Comparison of ENCODE assay signal across 16 cellular contexts in genomic region chr18:42087195-42087594, GRCh38.
DNase-seq lines count a peak whose midpoint lies in the region; ATAC-seq, FAIRE-seq and TF ChIP-seq lines count a peak whose summit lies in the region.
"Had no signal": no experiment of that assay in that cellular context is flagged by ENCODE, and none has a peak within 500 bp of the region (broad histone marks: within the 10 kb centered on the region; RNA-seq: fewer than 3 reads in every experiment).

No MANE protein-coding gene starts in this region.

- FAIRE-seq in GM12878 (lab: Jason Lieb, UNC), result no peak
- no peak for FAIRE-seq in endothelial cell of umbilical vein (lab: Jason Lieb, UNC)
- FAIRE-seq: GM19239, HepG2 had no signal

- 78% methylated on average over 7 of the region's 7 CpGs for WGBS in GM12878 (ENCODE audit: insufficient coverage, insufficient replicate concordance, low lambda C conversion rate, missing lambda C conversion rate)

- TF ChIP-seq CTCF in GM12878 (IDR thresholded peaks at IDR 0.05 in 2 of 3, conservative IDR thresholded peaks at IDR 0.05 in 1 of 3; ENCODE audit: control insufficient read depth in 2 of 3, extremely low read depth in 1 of 3, insufficient read depth in 1 of 3, low read depth in 3 of 3, low read length in 3 of 3), result no peak
- TF ChIP-seq CTCF in endothelial cell of umbilical vein (IDR thresholded peaks at IDR 0.05; ENCODE audit: extremely low read depth in 1 of 2, insufficient read depth in 1 of 2, low read depth in 1 of 2, low read length in 2 of 2), result no peak

- H3K36me3 ChIP-seq in GM12878 (ENCODE audit: control insufficient read depth in 2 of 2, insufficient read depth in 2 of 2, low read length in 1 of 2), result no peaks in the 10 kb centered on the region; a peak in 2 of 4 replicates
- no peaks in the 10 kb centered on the region for H3K36me3 ChIP-seq in endothelial cell of umbilical vein (ENCODE audit: control insufficient read depth in 2 of 2, extremely low read depth in 1 of 2, insufficient read depth in 2 of 2, low read length in 2 of 2)
- H3K36me3 ChIP-seq in SJCRH30, result no peaks in the 10 kb centered on the region

- H3K4me3 ChIP-seq in GM12878 (no peak overlapping the region), endothelial cell of umbilical vein (replicated peaks in 1 of 3; ENCODE audit: insufficient read depth in 1 of 3, low read depth in 1 of 3, low read length in 3 of 3) (no peak overlapping the region), SJCRH30 (no peak overlapping the region)
- H3K4me3 ChIP-seq: GM23338 had no signal

- H3K4me1 ChIP-seq in GM12878 (ENCODE audit: control insufficient read depth, insufficient read depth, low read length) (no peaks in the 10 kb centered on the region), endothelial cell of umbilical vein (ENCODE audit: control insufficient read depth, extremely low read depth, insufficient read depth, low read length) (peaks cover 14% of the 10 kb centered on the region), SJCRH30 (no peaks in the 10 kb centered on the region)
- H3K4me1 ChIP-seq: Caco-2 had no signal

- ATAC-seq in GM12878, result peak; percentile 38; the same call in 2 of the 3 replicates
- ATAC-seq: CD8-positive, alpha-beta T cell; GM23338; HepG2 had no signal

- H3K27me3 ChIP-seq in GM12878 (replicated peaks in 1 of 2; ENCODE audit: control insufficient read depth in 2 of 2, insufficient read depth in 2 of 2, low read length in 1 of 2), result no peaks in the 10 kb centered on the region
- H3K27me3 ChIP-seq in endothelial cell of umbilical vein (ENCODE audit: control insufficient read depth in 2 of 2, insufficient read depth in 2 of 2, low read length in 2 of 2), result no peaks in the 10 kb centered on the region
- no peaks in the 10 kb centered on the region for H3K27me3 ChIP-seq in SJCRH30

- H3K9ac ChIP-seq in GM12878 (ENCODE audit: control insufficient read depth, insufficient read depth, low read length) (no peak overlapping the region), endothelial cell of umbilical vein (replicated peaks; ENCODE audit: extremely low read depth, insufficient read depth, low read length) (no peak overlapping the region)

- no peaks in the 10 kb centered on the region for H3K9me1 ChIP-seq in endothelial cell of umbilical vein (replicated peaks; ENCODE audit: control insufficient read depth, extremely low read depth, insufficient read depth, low read length)

- H3K9me3 ChIP-seq in GM12878 (replicated peaks; ENCODE audit: control insufficient read depth, insufficient read depth, low read length) (no peaks in the 10 kb centered on the region), endothelial cell of umbilical vein (replicated peaks; ENCODE audit: control insufficient read depth, insufficient read depth, low read length) (no peaks in the 10 kb centered on the region), SJCRH30 (replicated peaks) (no peaks in the 10 kb centered on the region)
- H3K9me3 ChIP-seq: Caco-2 had no signal

- BruUV-seq in GM12878 (replicated peaks; lab: Mats Ljungman, UMichigan), result no TSS peak
- BruUV-seq in endothelial cell of umbilical vein (replicated peaks; lab: Mats Ljungman, UMichigan), result no TSS peak

- H3K79me2 ChIP-seq in GM12878 (ENCODE audit: control insufficient read depth, insufficient read depth, low read length), result no peaks in the 10 kb centered on the region
- no peaks in the 10 kb centered on the region for H3K79me2 ChIP-seq in endothelial cell of umbilical vein (ENCODE audit: control insufficient read depth, insufficient read depth, low read length)

- dilution Hi-C loops in endothelial cell of umbilical vein (cut with MboI; ENCODE audit: extremely low pct_ligation_motif_present, low sequenced_read_pairs), result no loop called here

- no peaks in the 10 kb centered on the region for H4K20me1 ChIP-seq in GM12878 (ENCODE audit: control insufficient read depth, insufficient read depth)
- no peaks in the 10 kb centered on the region for H4K20me1 ChIP-seq in endothelial cell of umbilical vein (replicated peaks; ENCODE audit: control insufficient read depth, extremely low read depth, insufficient read depth, low read length)

- RAD21 ChIA-PET in GM12878 (lab: Charles Lee; ENCODE audit: unreplicated experiment), result no interaction called here

- TF ChIP-seq POLR2A in GM12878 (IDR thresholded peaks at IDR 0.05; ENCODE audit: low read depth, low read length), result no peak
- no peak for TF ChIP-seq POLR2A in endothelial cell of umbilical vein (IDR thresholded peaks at IDR 0.05; ENCODE audit: low read depth, low read length)

- no peak overlapping the region for H2AFZ ChIP-seq in GM12878 (ENCODE audit: control insufficient read depth, low read depth, low read length)
- H2AFZ ChIP-seq in endothelial cell of umbilical vein (ENCODE audit: low read depth, low read length), result no peak overlapping the region
- H2AFZ ChIP-seq: GM23338 had no signal

- POLR2A ChIA-PET in GM12878 (lab: Charles Lee), result no interaction called here
- POLR2A ChIA-PET in endothelial cell of umbilical vein (lab: Charles Lee), result no interaction called here

- CTCF ChIA-PET in GM12878 (lab: Yijun Ruan, JAX) (interaction anchor here (1.8 kb wide), 1 partner anchor 34 kb away, joined by 7 read pairs; no protein-coding TSS in a partner anchor), endothelial cell of umbilical vein (lab: Charles Lee) (interaction anchor here (2.5 kb wide), 1 partner anchor 34 kb away, joined by 14 read pairs; no protein-coding TSS in a partner anchor)

- intact Hi-C loops in GM12878 (cut with micrococcal nuclease; ENCODE audit: unreplicated experiment) (no loop called here), endothelial cell of umbilical vein (cut with micrococcal nuclease) (no loop called here)

- in situ Hi-C loops in GM12878 (cut with MboI), result no loop called here

- H3K4me2 ChIP-seq in GM12878 (ENCODE audit: control insufficient read depth, insufficient read depth), result no peak overlapping the region
- peak overlapping the region; percentile 47 for H3K4me2 ChIP-seq in endothelial cell of umbilical vein (ENCODE audit: insufficient read depth, low read length)
- H3K4me2 ChIP-seq: GM23338 had no signal

- TF ChIP-seq RAD21 in GM12878 (IDR thresholded peaks at IDR 0.05; ENCODE audit: insufficient read depth, low read depth, low read length), result no peak

- H3K27ac ChIP-seq in GM12878 (ENCODE audit: control insufficient read depth, insufficient read depth), result no peak overlapping the region
- H3K27ac ChIP-seq in endothelial cell of umbilical vein (ENCODE audit: insufficient read depth, low read depth, low read length), result no peak overlapping the region
- no peak overlapping the region for H3K27ac ChIP-seq in SJCRH30
- H3K27ac ChIP-seq: 22Rv1 had no signal

- SMC1A ChIA-PET in GM12878 (lab: Charles Lee; ENCODE audit: uncharacterized antibody, unreplicated experiment), result interaction anchor here (0.6 kb wide), 1 partner anchor 1184 kb away, joined by 3 read pairs; no protein-coding TSS in a partner anchor

- DNase-seq in DMS 273 (lab: John Stamatoyannopoulos, UW; ENCODE audit: unreplicated experiment) (peak; percentile 31), DMS 273 treated with DMSO at 0.1 percent for 48 hours (lab: John Stamatoyannopoulos, UW) (no peak), GM12878 (ENCODE audit: low read depth, low spot score) (no peak), endothelial cell of umbilical vein (ENCODE audit: low read depth, low spot score) (no peak), pons (ENCODE audit: low spot score) (peak; percentile 24), DMS114 treated with DMSO at 0.1 percent for 48 hours (lab: John Stamatoyannopoulos, UW; ENCODE audit: unreplicated experiment) (no peak), SJCRH30 (no peak), SHP77 treated with DMSO at 0.1 percent for 48 hours (lab: John Stamatoyannopoulos, UW) (no peak)
- DNase-seq: Caco-2; CD8-positive, alpha-beta T cell; DMS79; H7 had no signal

- no peak for TF ChIP-seq EP300 in GM12878 (IDR thresholded peaks at IDR 0.05; ENCODE audit: borderline replicate concordance in 1 of 2, control insufficient read depth in 1 of 2, low read depth in 2 of 2, low read length in 2 of 2)

TF ChIP-seq in GM12878, 131 proteins besides CTCF, POLR2A, EP300 and RAD21 (continues in another document):
- TF ChIP-seq, protein P1, sequence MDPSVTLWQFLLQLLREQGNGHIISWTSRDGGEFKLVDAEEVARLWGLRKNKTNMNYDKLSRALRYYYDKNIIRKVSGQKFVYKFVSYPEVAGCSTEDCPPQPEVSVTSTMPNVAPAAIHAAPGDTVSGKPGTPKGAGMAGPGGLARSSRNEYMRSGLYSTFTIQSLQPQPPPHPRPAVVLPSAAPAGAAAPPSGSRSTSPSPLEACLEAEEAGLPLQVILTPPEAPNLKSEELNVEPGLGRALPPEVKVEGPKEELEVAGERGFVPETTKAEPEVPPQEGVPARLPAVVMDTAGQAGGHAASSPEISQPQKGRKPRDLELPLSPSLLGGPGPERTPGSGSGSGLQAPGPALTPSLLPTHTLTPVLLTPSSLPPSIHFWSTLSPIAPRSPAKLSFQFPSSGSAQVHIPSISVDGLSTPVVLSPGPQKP (IDR thresholded peaks at IDR 0.05; ENCODE audit: low read depth, low read length), result no peak
- no peak for TF ChIP-seq BACH1 (IDR thresholded peaks at IDR 0.05; ENCODE audit: borderline replicate concordance)

TF ChIP-seq in endothelial cell of umbilical vein, 7 proteins besides CTCF, POLR2A, EP300 and RAD21:
- no peak for TF ChIP-seq POLR2AphosphoS5 (IDR thresholded peaks at IDR 0.05; ENCODE audit: insufficient read depth, low read depth, low read length)
- no peak for TF ChIP-seq MYC (IDR thresholded peaks at IDR 0.05; ENCODE audit: low read depth, low read length)
- no peak for TF ChIP-seq GATA2 (IDR thresholded peaks at IDR 0.05; ENCODE audit: insufficient read depth, insufficient read length, low read depth, low read length)
- TF ChIP-seq EZH2 (IDR thresholded peaks at IDR 0.05; ENCODE audit: borderline replicate concordance, low read depth, low read length, severe bottlenecking), result no peak
- TF ChIP-seq JUN (IDR thresholded peaks at IDR 0.05; ENCODE audit: borderline replicate concordance, insufficient read depth, insufficient read length, low read depth), result no peak
- TF ChIP-seq FOS (IDR thresholded peaks at IDR 0.05; ENCODE audit: borderline replicate concordance, insufficient read depth, low read length), result no peak

Comparison
In these comparisons a context has a peak if more than half of its experiments do, and no peak if none do; other contexts are left out.
1. DNase-seq: peak in DMS 273 (single experiment) and pons (single experiment); none in DMS 273 treated with DMSO at 0.1 percent for 48 hours (single experiment), GM12878 (single experiment), endothelial cell of umbilical vein (single experiment), DMS114 treated with DMSO at 0.1 percent for 48 hours (single experiment), SJCRH30 (0 of 2) and SHP77 treated with DMSO at 0.1 percent for 48 hours (single experiment).